ENCODE assay signal across 23 cellular contexts in the genomic region with DNA sequence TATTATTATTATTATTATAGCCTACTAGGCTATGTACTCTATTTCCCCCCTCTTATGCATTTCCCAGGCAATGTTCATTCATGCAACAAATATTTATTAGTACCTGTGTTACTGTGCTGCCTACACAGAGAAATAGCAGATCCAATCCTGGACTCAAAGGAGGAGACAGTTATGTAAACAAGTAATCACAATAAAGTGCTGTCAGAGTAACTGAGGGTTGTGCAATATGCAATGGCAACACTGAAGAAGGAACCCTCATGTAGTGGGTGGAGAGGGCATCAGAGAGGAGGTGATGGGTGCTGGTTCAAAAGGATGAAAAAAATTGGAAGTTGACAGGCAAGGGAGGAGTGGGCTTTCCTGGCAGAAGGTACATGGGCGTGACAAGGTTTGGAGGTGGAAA. TPM values are rescaled to one million over a fixed set of nuclear protein-coding genes. Genes with fewer than 3 reads are reported as not detected.
DNase-seq lines count a peak whose midpoint lies in the region; ATAC-seq and TF ChIP-seq lines count a peak whose summit lies in the region.
"Had no signal": no experiment of that assay in that cellular context is flagged by ENCODE, and none has a peak within 500 bp of the region (broad histone marks: within the 10 kb centered on the region; RNA-seq: fewer than 3 reads in every experiment).

No MANE protein-coding gene starts in this region.

- H3K36me3 Mint-ChIP-seq in Caco-2 (ENCODE audit: insufficient read depth, unreplicated experiment) (no peaks in the 10 kb centered on the region), progenitor cell of endocrine pancreas (ENCODE audit: insufficient read depth) (no peaks in the 10 kb centered on the region)
- H3K36me3 Mint-ChIP-seq: CD8-positive, alpha-beta T cell had no signal

- CTCF ChIA-PET in Caco-2 (lab: Charles Lee), result no interaction called here

- H3K4me3 ChIP-seq in Caco-2 (ENCODE audit: low read depth, low read length) (no peak overlapping the region), LNCaP clone FGC (ENCODE audit: low read depth, low read length) (no peak overlapping the region), left lung (no peak overlapping the region)
- H3K4me3 ChIP-seq: hepatocyte, lung had no signal

- H3K4me1 Mint-ChIP-seq in Caco-2 (ENCODE audit: low read depth, unreplicated experiment), result peaks cover 5% of the 10 kb centered on the region
- peaks cover 3% of the 10 kb centered on the region for H3K4me1 Mint-ChIP-seq in progenitor cell of endocrine pancreas (ENCODE audit: low read depth)

- peak; percentile 19 for ATAC-seq in left lung
- ATAC-seq in HG03097 (IDR thresholded peaks at IDR 0.05; ENCODE audit: low FRiP score, unreplicated experiment), result no peak

- intact Hi-C loops in Caco-2 (cut with micrococcal nuclease; ENCODE audit: unreplicated experiment), result loop anchor here (5.0 to 10.0 kb wide), 2 partner anchors 135 to 328 kb away; a partner anchor contains a TSS
- intact Hi-C loops in left lung (cut with DNase I), result no loop called here

- H3K9me3 Mint-ChIP-seq in Caco-2 (ENCODE audit: unreplicated experiment), result peaks cover 9% of the 10 kb centered on the region
- peaks cover 10% of the 10 kb centered on the region for H3K9me3 Mint-ChIP-seq in progenitor cell of endocrine pancreas (ENCODE audit: low read depth)

- H3K9me3 ChIP-seq in Caco-2, result peaks cover 17% of the 10 kb centered on the region
- peaks cover 0 to 15% of the 10 kb centered on the region in 2 donors for H3K9me3 ChIP-seq in left lung

- no TSS peak for BruUV-seq in Caco-2 (replicated peaks; lab: Mats Ljungman, UMichigan)

- H3K27ac ChIP-seq in left lung, result no peak overlapping the region
- H3K27ac ChIP-seq: hepatocyte, tibial artery had no signal

- H3K27me3 Mint-ChIP-seq in Caco-2 (ENCODE audit: insufficient read depth, unreplicated experiment) (peaks cover 18% of the 10 kb centered on the region), progenitor cell of endocrine pancreas (peaks cover 46% of the 10 kb centered on the region)

- H3K27me3 ChIP-seq in Caco-2 (replicated peaks; ENCODE audit: control insufficient read depth, insufficient read depth, low read length) (no peaks in the 10 kb centered on the region; the same call in 1 of the 2 replicates), left lung (peaks cover 0 to 22% of the 10 kb centered on the region in 2 donors)

- H3K36me3 ChIP-seq in Caco-2 (ENCODE audit: control insufficient read depth, insufficient read depth, low read length) (no peaks in the 10 kb centered on the region), left lung (no peaks in the 10 kb centered on the region)
- H3K36me3 ChIP-seq: tibial artery had no signal

- no peak for TF ChIP-seq CTCF in Caco-2 (IDR thresholded peaks at IDR 0.05; ENCODE audit: insufficient read depth in 1 of 2, low read depth in 1 of 2, low read length in 1 of 2, severe bottlenecking in 1 of 2, unreplicated experiment in 1 of 2)
- no peak for TF ChIP-seq CTCF in LNCaP clone FGC (IDR thresholded peaks at IDR 0.05; ENCODE audit: control insufficient read depth, extremely low read depth, insufficient read depth)
- TF ChIP-seq CTCF in left lung (IDR thresholded peaks at IDR 0.05), result no peak
- no peak for TF ChIP-seq CTCF in progenitor cell of endocrine pancreas (IDR thresholded peaks at IDR 0.05; ENCODE audit: unreplicated experiment)

- H3K4me1 ChIP-seq in Caco-2 (peaks cover 6% of the 10 kb centered on the region; the same call in 1 of the 2 replicates), left lung (peaks cover 0 to 8% of the 10 kb centered on the region in 2 donors)

- POLR2A ChIA-PET in Caco-2 (lab: Charles Lee), result no interaction called here

- H3K4me3 Mint-ChIP-seq in Caco-2 (ENCODE audit: unreplicated experiment), result peak overlapping the region; percentile 79
- H3K4me3 Mint-ChIP-seq in progenitor cell of endocrine pancreas (ENCODE audit: low read depth), result no peak overlapping the region

- H3K27ac Mint-ChIP-seq in Caco-2 (ENCODE audit: unreplicated experiment) (no peak overlapping the region), progenitor cell of endocrine pancreas (no peak overlapping the region)
- H3K27ac Mint-ChIP-seq: activated CD8-positive, alpha-beta T cell treated with anti-CD3 and anti-CD28 coated beads, Interleukin-2, amount 10 ng/mL, durations not matched to agents 7 days and 5 days; CD8-positive, alpha-beta T cell; immature natural killer cell; stimulated activated naive CD8-positive, alpha-beta T cell treated with anti-CD3 and anti-CD28 coated beads, Interleukin-15, amount 100 ng/mL, for 72 hours had no signal

- DNase-seq in Caco-2, result no peak
- DNase-seq in LNCaP clone FGC (ENCODE audit: low read depth), result peak; percentile 21
- peak; percentile 79 for DNase-seq in amniotic epithelial cell (ENCODE audit: low read depth)
- no peak for DNase-seq in left lung
- DNase-seq in NCI-H2107 treated with DMSO at 0.1 percent for 48 hours (lab: John Stamatoyannopoulos, UW; ENCODE audit: unreplicated experiment), result no peak
- no peak for DNase-seq in progenitor cell of endocrine pancreas (ENCODE audit: low spot score, unreplicated experiment)
- no peak for DNase-seq in NCI-H2196 (lab: John Stamatoyannopoulos, UW; ENCODE audit: unreplicated experiment)
- DNase-seq: activated CD4-positive, alpha-beta T cell treated with anti-CD3 and anti-CD28 coated beads for 1 hour; activated CD8-positive, alpha-beta T cell treated with anti-CD3 and anti-CD28 coated beads, Interleukin-2, amount 10 ng/mL, durations not matched to agents 7 days and 5 days; activated gamma-delta T cell treated with Interleukin-2 at 50 U/mL for 16 hours; CD8-positive, alpha-beta T cell; dermis blood vessel endothelial cell; foreskin melanocyte; immature natural killer cell; MM.1S; NCI-H187 treated with DMSO at 0.1 percent for 48 hours; stimulated activated CD4-positive, alpha-beta T cell treated with anti-CD3 and anti-CD28 coated beads, Interleukin-12 subunit alpha, Interleukin-12 subunit beta, amount 100 ng/mL, for 4 hours; stimulated activated CD4-positive, alpha-beta T cell treated with anti-CD3 and anti-CD28 coated beads, Interleukin-4, amount 100 ng/mL, for 4 hours; stimulated activated naive CD8-positive, alpha-beta T cell treated with anti-CD3 and anti-CD28 coated beads, Interleukin-15, amount 100 ng/mL, for 72 hours had no signal

RNA-seq across cellular contexts. Expression of a gene that starts 0.9 kb away (rescaled TPM):
- total RNA-seq in Caco-2 (2022) (0.42 TPM in 1 of 2 replicates, not detected in the other), left lung (10 to 100 TPM in 1 of 2 donors, 1 to 10 TPM in 1; 2.0 to 12.1 TPM), progenitor cell of endocrine pancreas (0.17 TPM in 1 of 2 replicates, not detected in the other)
- total RNA-seq: activated CD8-positive, alpha-beta T cell treated with anti-CD3 and anti-CD28 coated beads, Interleukin-2, amount 10 ng/mL, durations not matched to agents 7 days and 5 days; CD8-positive, alpha-beta T cell had no signal

Comparison
In these comparisons a context has a peak if more than half of its experiments do, and no peak if none do; other contexts are left out.
1. DNase-seq: peak in LNCaP clone FGC (single experiment) and amniotic epithelial cell (single experiment); none in Caco-2 (0 of 2), left lung (0 of 2), NCI-H2107 treated with DMSO at 0.1 percent for 48 hours (single experiment), progenitor cell of endocrine pancreas (single experiment) and NCI-H2196 (single experiment).